In the genomic region with DNA sequence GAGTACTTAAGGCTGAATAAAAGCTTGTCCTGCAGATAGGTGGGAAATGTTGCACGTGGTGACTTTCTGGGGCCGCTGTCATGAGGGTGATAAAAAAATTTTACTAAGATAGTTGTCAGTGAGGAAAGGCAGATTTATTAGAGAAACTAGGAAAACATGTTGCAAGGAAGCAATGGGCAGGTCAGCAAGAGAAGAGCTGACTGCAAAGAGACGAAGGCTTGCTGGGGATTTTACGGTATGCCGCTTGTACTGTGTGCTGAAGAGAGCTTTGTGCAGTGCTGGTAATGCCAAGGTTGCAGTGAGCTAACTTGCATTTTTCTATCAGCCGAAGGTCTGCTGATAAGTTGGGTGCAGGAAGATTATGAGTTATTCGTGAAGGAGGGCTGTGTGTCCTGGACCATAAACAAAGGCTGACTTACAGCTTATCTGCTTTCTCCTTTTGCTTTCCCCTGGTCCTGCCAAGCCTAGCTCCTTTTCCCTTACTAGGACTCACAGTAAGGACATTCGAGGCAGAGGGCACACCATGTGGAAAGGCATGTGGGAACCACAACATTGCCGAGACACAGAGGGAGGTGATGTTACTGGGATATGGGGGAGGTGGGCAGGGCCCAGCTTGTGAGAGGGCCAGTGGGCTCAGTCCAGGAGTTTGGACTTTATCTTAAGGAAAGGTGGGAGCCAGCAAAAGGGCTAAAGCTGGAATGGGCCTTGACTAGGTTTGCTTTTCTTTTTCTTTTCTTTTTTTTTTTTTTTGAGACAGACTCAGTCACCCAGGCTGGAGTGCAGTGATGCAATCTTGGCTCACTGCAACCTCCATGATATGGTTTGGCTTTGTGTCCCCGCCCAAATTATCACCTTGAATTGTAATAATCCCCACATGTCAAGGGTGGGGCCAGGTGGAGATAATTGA, we compare ENCODE assay signal across 15 cellular contexts.
"Had no signal": no experiment of that assay in that cellular context is flagged by ENCODE, and none has a peak within 500 bp of the region (broad histone marks: within the 10 kb centered on the region; RNA-seq: fewer than 3 reads in every experiment).

No MANE protein-coding gene starts in this region.

- H3K9me3 ChIP-seq: left lung, tibial nerve, uterus had no signal

- H3K27me3 Mint-ChIP-seq: activated T-cell treated with anti-CD3 and anti-CD28 coated beads, Interleukin-2, amount 50 U/mL, for 24 hours; naive thymus-derived CD8-positive, alpha-beta T cell; stimulated activated naive B cell treated with anti-CD40 and anti-IgM and Interleukin-4, amounts not matched to agents 10 μg/mL and 1 μg/mL and 100 μg/mL, for 72 hours had no signal

- H3K4me1 ChIP-seq: tibial nerve, uterus had no signal

- H3K36me3 Mint-ChIP-seq: activated naive CD4-positive, alpha-beta T cell treated with anti-CD3 and anti-CD28 coated beads, Interleukin-2, amount 10 ng/mL, durations not matched to agents 7 days and 5 days; naive thymus-derived CD8-positive, alpha-beta T cell had no signal

- H3K4me3 ChIP-seq: cardiac muscle cell, left lung, tibial nerve, uterus had no signal

- DNase-seq: activated CD4-positive, alpha-beta T cell treated with anti-CD3 and anti-CD28 coated beads, Interleukin-2, amount 50 U/mL, for 48 hours; activated CD4-positive, CD25-positive, alpha-beta regulatory T cell treated with anti-CD3 and anti-CD28 coated beads, Interleukin-2, amount 50 U/mL, for 72 hours; activated naive CD4-positive, alpha-beta T cell treated with anti-CD3 and anti-CD28 coated beads, Interleukin-2, amount 10 ng/mL, durations not matched to agents 7 days and 5 days; activated T-cell treated with anti-CD3 and anti-CD28 coated beads, Interleukin-2, amount 50 U/mL, for 24 hours; left lung; mammary epithelial cell; naive thymus-derived CD8-positive, alpha-beta T cell; posterior cingulate gyrus; retina; stimulated activated CD4-positive, alpha-beta T cell treated with anti-CD3 and anti-CD28 coated beads, Interleukin-2, amount 100 ng/mL, for 48 hours; stimulated activated naive B cell treated with anti-CD40 and anti-IgM and Interleukin-4, amounts not matched to agents 10 μg/mL and 1 μg/mL and 100 μg/mL, for 72 hours; T-helper 9 cell; uterus had no signal

- H3K9me3 Mint-ChIP-seq: activated T-cell treated with anti-CD3 and anti-CD28 coated beads, Interleukin-2, amount 50 U/mL, for 24 hours; naive thymus-derived CD8-positive, alpha-beta T cell had no signal

- H3K36me3 ChIP-seq: cardiac muscle cell, left lung, tibial nerve, uterus had no signal

- H3K27me3 ChIP-seq: left lung, tibial nerve, uterus had no signal

- ATAC-seq: left lung; naive thymus-derived CD8-positive, alpha-beta T cell had no signal

- H3K27ac Mint-ChIP-seq: activated naive CD4-positive, alpha-beta T cell treated with anti-CD3 and anti-CD28 coated beads, Interleukin-2, amount 10 ng/mL, durations not matched to agents 7 days and 5 days; activated T-cell treated with anti-CD3 and anti-CD28 coated beads, Interleukin-2, amount 50 U/mL, for 24 hours had no signal

- H3K27ac ChIP-seq: cardiac muscle cell, left lung, tibial nerve, uterus had no signal

- H3K4me3 Mint-ChIP-seq: activated naive CD4-positive, alpha-beta T cell treated with anti-CD3 and anti-CD28 coated beads, Interleukin-2, amount 10 ng/mL, durations not matched to agents 7 days and 5 days; activated T-cell treated with anti-CD3 and anti-CD28 coated beads, Interleukin-2, amount 50 U/mL, for 24 hours; naive thymus-derived CD8-positive, alpha-beta T cell; stimulated activated naive B cell treated with anti-CD40 and anti-IgM and Interleukin-4, amounts not matched to agents 10 μg/mL and 1 μg/mL and 100 μg/mL, for 72 hours had no signal
